In the genomic region with DNA sequence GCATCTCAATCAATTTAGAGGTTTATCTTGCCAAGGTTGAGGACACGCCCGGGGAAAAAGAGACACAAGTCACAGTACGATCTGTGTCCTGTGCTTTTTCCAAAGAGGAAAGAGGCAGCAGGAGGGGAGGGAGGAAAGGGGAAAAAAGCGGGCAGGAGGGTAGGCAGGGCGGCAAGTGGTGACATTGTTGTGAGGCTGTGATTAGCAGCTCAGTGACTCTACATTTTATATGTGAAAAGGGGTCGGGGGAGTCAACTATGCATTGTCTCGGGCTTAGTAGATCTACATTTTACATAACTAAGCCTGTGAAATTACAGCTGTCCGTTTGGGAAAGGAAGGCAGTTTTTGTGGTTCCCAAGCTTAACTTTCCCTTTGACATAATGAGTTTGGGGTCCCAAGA, we compare ENCODE assay signal across 25 cellular contexts. TPM values are rescaled to one million over a fixed set of nuclear protein-coding genes. Genes with fewer than 3 reads are reported as not detected.
DNase-seq lines count a peak whose midpoint lies in the region; ATAC-seq lines count a peak whose summit lies in the region.
"Had no signal": no experiment of that assay in that cellular context is flagged by ENCODE, and none has a peak within 500 bp of the region (broad histone marks: within the 10 kb centered on the region; RNA-seq: fewer than 3 reads in every experiment).

No MANE protein-coding gene starts in this region.

- no peak overlapping the region for H3K4me3 Mint-ChIP-seq in activated naive CD8-positive, alpha-beta T cell
- no peak overlapping the region for H3K4me3 Mint-ChIP-seq in activated naive CD8-positive, alpha-beta T cell treated with anti-CD3 and anti-CD28 coated beads, Interleukin-2, amount 50 U/mL, for 24 hours
- peak overlapping the region in 2 of 4 donors; percentile 81 to 85 for H3K4me3 Mint-ChIP-seq in IgD-negative memory B cell
- H3K4me3 Mint-ChIP-seq in dendritic cell treated with granulocyte-macrophage colony-stimulating factor and Interleukin-4, amounts not matched to agents 40 ng/mL and 50 ng/mL, for 4 days: peak overlapping the region; percentile 23
- no peak overlapping the region for H3K4me3 Mint-ChIP-seq in stimulated activated naive B cell treated with anti-CD40 and anti-IgM and Interleukin-4, amounts not matched to agents 10 μg/mL and 1 μg/mL and 100 μg/mL, for 72 hours
- H3K4me3 Mint-ChIP-seq: brain had no signal

- intact Hi-C loops in dendritic cell treated with granulocyte-macrophage colony-stimulating factor and Interleukin-4, amounts not matched to agents 40 ng/mL and 50 ng/mL, for 4 days (cut with micrococcal nuclease): no loop called here

- DNase-seq in activated naive CD8-positive, alpha-beta T cell treated with anti-CD3 and anti-CD28 coated beads, Interleukin-2, amount 50 U/mL, for 24 hours: no peak
- no peak for DNase-seq in stimulated activated naive B cell treated with anti-CD40 and anti-IgM and Interleukin-4, amounts not matched to agents 10 μg/mL and 1 μg/mL and 100 μg/mL, for 72 hours
- DNase-seq in NCI-H774 (lab: John Stamatoyannopoulos, UW): no peak
- DNase-seq: adrenal gland; effector CD4-positive, alpha-beta T cell; EL; erythroblast; foreskin fibroblast; heart right ventricle; IMR-90; left cardiac atrium; NCI-H1105 treated with DMSO at 0.1 percent for 48 hours; NCI-H2029 treated with DMSO at 0.1 percent for 48 hours; NCI-H226; NCI-H82; small intestine; stimulated activated CD4-positive, alpha-beta T cell treated with anti-CD3 and anti-CD28 coated beads, Interleukin-1b, Interleukin-23, amount 100 ng/mL, for 48 hours; T1000 had no signal

- H3K4me1 Mint-ChIP-seq in activated naive CD8-positive, alpha-beta T cell (ENCODE audit: low read depth): peaks cover 55% of the 10 kb centered on the region
- H3K4me1 Mint-ChIP-seq in activated naive CD8-positive, alpha-beta T cell treated with anti-CD3 and anti-CD28 coated beads, Interleukin-2, amount 50 U/mL, for 24 hours: peaks cover 47% of the 10 kb centered on the region
- peaks cover 37 to 47% (median 39%) of the 10 kb centered on the region in 3 donors for H3K4me1 Mint-ChIP-seq in IgD-negative memory B cell
- H3K4me1 Mint-ChIP-seq in dendritic cell treated with granulocyte-macrophage colony-stimulating factor and Interleukin-4, amounts not matched to agents 40 ng/mL and 50 ng/mL, for 4 days (ENCODE audit: low read depth): peaks cover 48% of the 10 kb centered on the region
- peaks cover 27 to 35% of the 10 kb centered on the region in 2 donors for H3K4me1 Mint-ChIP-seq in stimulated activated naive B cell treated with anti-CD40 and anti-IgM and Interleukin-4, amounts not matched to agents 10 μg/mL and 1 μg/mL and 100 μg/mL, for 72 hours

- no peaks in the 10 kb centered on the region for H3K36me3 Mint-ChIP-seq in activated naive CD8-positive, alpha-beta T cell
- H3K36me3 Mint-ChIP-seq in activated naive CD8-positive, alpha-beta T cell treated with anti-CD3 and anti-CD28 coated beads, Interleukin-2, amount 50 U/mL, for 24 hours (ENCODE audit: low read depth): peaks cover 3% of the 10 kb centered on the region
- peaks cover 5% of the 10 kb centered on the region for H3K36me3 Mint-ChIP-seq in IgD-negative memory B cell
- no peaks in the 10 kb centered on the region for H3K36me3 Mint-ChIP-seq in dendritic cell treated with granulocyte-macrophage colony-stimulating factor and Interleukin-4, amounts not matched to agents 40 ng/mL and 50 ng/mL, for 4 days (ENCODE audit: low read depth)
- H3K36me3 Mint-ChIP-seq in stimulated activated naive B cell treated with anti-CD40 and anti-IgM and Interleukin-4, amounts not matched to agents 10 μg/mL and 1 μg/mL and 100 μg/mL, for 72 hours: peaks cover 4 to 7% of the 10 kb centered on the region in 2 donors
- H3K36me3 Mint-ChIP-seq: brain had no signal

- H3K27ac Mint-ChIP-seq in activated naive CD8-positive, alpha-beta T cell: peak overlapping the region; percentile 82
- no peak overlapping the region for H3K27ac Mint-ChIP-seq in activated naive CD8-positive, alpha-beta T cell treated with anti-CD3 and anti-CD28 coated beads, Interleukin-2, amount 50 U/mL, for 24 hours
- H3K27ac Mint-ChIP-seq in IgD-negative memory B cell: peak overlapping the region; percentile 60 to 76 (median 75)
- H3K27ac Mint-ChIP-seq in dendritic cell treated with granulocyte-macrophage colony-stimulating factor and Interleukin-4, amounts not matched to agents 40 ng/mL and 50 ng/mL, for 4 days: peak overlapping the region; percentile 90
- H3K27ac Mint-ChIP-seq in stimulated activated naive B cell treated with anti-CD40 and anti-IgM and Interleukin-4, amounts not matched to agents 10 μg/mL and 1 μg/mL and 100 μg/mL, for 72 hours: peak overlapping the region; percentile 70
- H3K27ac Mint-ChIP-seq: activated T-helper 2 cell treated with anti-CD3 and anti-CD28 coated beads, Interferon-gamma antibody, Interleukin-2, Interleukin-4, amounts not matched to agents 10 μg/mL and 5 μg/mL and 100 μg/mL, durations not matched to agents 14 hours and 24 hours and 36 hours had no signal

- no peaks in the 10 kb centered on the region for H3K9me3 Mint-ChIP-seq in activated naive CD8-positive, alpha-beta T cell (ENCODE audit: low read depth)
- H3K9me3 Mint-ChIP-seq in activated naive CD8-positive, alpha-beta T cell treated with anti-CD3 and anti-CD28 coated beads, Interleukin-2, amount 50 U/mL, for 24 hours: no peaks in the 10 kb centered on the region
- H3K9me3 Mint-ChIP-seq in IgD-negative memory B cell: no peaks in the 10 kb centered on the region
- no peaks in the 10 kb centered on the region for H3K9me3 Mint-ChIP-seq in dendritic cell treated with granulocyte-macrophage colony-stimulating factor and Interleukin-4, amounts not matched to agents 40 ng/mL and 50 ng/mL, for 4 days
- no peaks in the 10 kb centered on the region for H3K9me3 Mint-ChIP-seq in stimulated activated naive B cell treated with anti-CD40 and anti-IgM and Interleukin-4, amounts not matched to agents 10 μg/mL and 1 μg/mL and 100 μg/mL, for 72 hours
- H3K9me3 Mint-ChIP-seq: activated T-helper 2 cell treated with anti-CD3 and anti-CD28 coated beads, Interferon-gamma antibody, Interleukin-2, Interleukin-4, amounts not matched to agents 10 μg/mL and 5 μg/mL and 100 μg/mL, durations not matched to agents 14 hours and 24 hours and 36 hours; brain had no signal

- no peaks in the 10 kb centered on the region for H3K27me3 Mint-ChIP-seq in activated naive CD8-positive, alpha-beta T cell
- no peaks in the 10 kb centered on the region for H3K27me3 Mint-ChIP-seq in activated naive CD8-positive, alpha-beta T cell treated with anti-CD3 and anti-CD28 coated beads, Interleukin-2, amount 50 U/mL, for 24 hours
- no peaks in the 10 kb centered on the region for H3K27me3 Mint-ChIP-seq in IgD-negative memory B cell
- H3K27me3 Mint-ChIP-seq in dendritic cell treated with granulocyte-macrophage colony-stimulating factor and Interleukin-4, amounts not matched to agents 40 ng/mL and 50 ng/mL, for 4 days: no peaks in the 10 kb centered on the region
- no peaks in the 10 kb centered on the region for H3K27me3 Mint-ChIP-seq in stimulated activated naive B cell treated with anti-CD40 and anti-IgM and Interleukin-4, amounts not matched to agents 10 μg/mL and 1 μg/mL and 100 μg/mL, for 72 hours

- ATAC-seq in activated naive CD8-positive, alpha-beta T cell treated with anti-CD3 and anti-CD28 coated beads, Interleukin-2, amount 50 U/mL, for 24 hours: no peak
- no peak for ATAC-seq in stimulated activated naive B cell treated with anti-CD40 and anti-IgM and Interleukin-4, amounts not matched to agents 10 μg/mL and 1 μg/mL and 100 μg/mL, for 72 hours (replicated peaks)
- no peak for ATAC-seq in HG03159 (IDR thresholded peaks at IDR 0.05; ENCODE audit: unreplicated experiment)
- ATAC-seq: heart right ventricle, left cardiac atrium, SK-N-SH treated with all-trans-retinoic acid at 6 μM for 48 hours had no signal

RNA-seq across cellular contexts. Expression of gene RIPOR1, which starts 22.2 kb away (rescaled TPM):
- polyA plus RNA-seq in IgD-negative memory B cell: 43.8 TPM

RNA-seq across cellular contexts. Expression of gene AGRP, which starts 23.1 kb away (rescaled TPM):
- polyA plus RNA-seq in IgD-negative memory B cell: not detected
- polyA plus RNA-seq: IMR-90 had no signal

RNA-seq across cellular contexts. Expression of gene ATP6V0D1, which starts 25.5 kb away (rescaled TPM):
- 160 TPM for polyA plus RNA-seq in IgD-negative memory B cell

RNA-seq across cellular contexts. Expression of gene CTCF, which starts 55.9 kb away (rescaled TPM):
- polyA plus RNA-seq in IgD-negative memory B cell: 70.9 TPM
